In the genomic region with DNA sequence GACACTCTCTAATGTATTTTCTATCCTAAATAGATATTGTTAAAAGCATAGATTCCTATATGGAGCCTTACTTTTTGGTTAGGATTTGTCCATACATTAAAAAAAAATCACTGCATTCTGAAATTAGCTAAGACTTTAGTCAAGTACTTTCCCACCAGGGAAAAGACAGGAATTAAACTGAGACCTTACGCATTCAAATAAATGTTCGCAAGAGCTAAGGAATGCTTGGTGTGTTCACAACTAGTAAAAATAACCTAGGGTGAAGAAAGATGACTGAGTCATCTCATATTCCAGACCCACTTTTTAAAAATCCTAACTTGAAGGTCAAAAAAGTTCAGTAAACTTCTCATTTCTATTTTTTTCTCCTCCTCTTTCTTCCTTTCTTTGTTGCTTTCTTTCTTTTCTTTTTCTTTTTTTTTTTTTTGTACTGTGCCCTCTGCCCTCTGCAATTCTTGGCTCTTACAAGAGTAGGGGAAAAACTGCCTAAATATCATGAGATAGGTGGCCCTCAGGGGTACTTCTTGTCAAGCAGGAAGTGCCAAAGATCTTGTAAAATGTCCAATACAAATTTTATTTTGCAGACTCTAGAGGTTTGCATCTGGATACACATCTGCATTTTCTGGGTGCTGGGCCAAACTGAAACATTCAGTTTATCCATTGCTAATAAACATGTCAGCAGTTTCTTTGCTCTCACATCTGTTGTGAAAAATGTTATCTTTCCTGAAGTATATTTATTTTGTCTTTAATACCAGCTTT, we compare ENCODE assay signal across 14 cellular contexts.
A peak's percentile ranks its signal among the peaks of the same experiment; 100 is the strongest.
DNase-seq lines count a peak whose midpoint lies in the region; ATAC-seq, FAIRE-seq and TF ChIP-seq lines count a peak whose summit lies in the region.
"Had no signal": no experiment of that assay in that cellular context is flagged by ENCODE, and none has a peak within 500 bp of the region (broad histone marks: within the 10 kb centered on the region; RNA-seq: fewer than 3 reads in every experiment).

No MANE protein-coding gene starts in this region.

- no peak overlapping the region for H3K4me2 ChIP-seq in OCI-LY7 (ENCODE audit: low read length)

- H2AFZ ChIP-seq in OCI-LY7 (ENCODE audit: low read length), result no peak overlapping the region

- H4K20me1 ChIP-seq in OCI-LY7 (ENCODE audit: insufficient read depth, low read length), result no peaks in the 10 kb centered on the region

- no peaks in the 10 kb centered on the region for H3K9me2 ChIP-seq in OCI-LY7 (ENCODE audit: insufficient read depth, low read length)

- TF ChIP-seq CTCF in pancreas (IDR thresholded peaks at IDR 0.05) (no peak), OCI-LY7 (conservative IDR thresholded peaks at IDR 0.05; ENCODE audit: low read length) (no peak)

- intact Hi-C loops in pancreas (cut with DNase I) (no loop called here), OCI-LY7 (cut with micrococcal nuclease; ENCODE audit: unreplicated experiment) (no loop called here)

- BruUV-seq in OCI-LY7 (replicated peaks; lab: Mats Ljungman, UMichigan), result no TSS peak

- no peak overlapping the region for H3K4me3 ChIP-seq in pancreas
- H3K4me3 ChIP-seq in OCI-LY7 (ENCODE audit: low read depth, low read length, poor library complexity, severe bottlenecking), result no peak overlapping the region

- H3K4me1 ChIP-seq in pancreas (peaks cover 0 to 3% (median 0%) of the 10 kb centered on the region in 3 donors), OCI-LY7 (ENCODE audit: insufficient read depth, low read length, poor library complexity, severe bottlenecking) (no peaks in the 10 kb centered on the region)

- FAIRE-seq in pancreas (lab: Jason Lieb, UNC), result no peak

- H3K9me3 ChIP-seq in pancreas (no peaks in the 10 kb centered on the region), OCI-LY7 (ENCODE audit: low read length) (no peaks in the 10 kb centered on the region)

- ATAC-seq in pancreas (peak in 3 of 4 donors; percentile 29 to 45 (median 40)), HG03571 (IDR thresholded peaks at IDR 0.05; ENCODE audit: unreplicated experiment) (no peak), GM21576 (IDR thresholded peaks at IDR 0.05; ENCODE audit: unreplicated experiment) (no peak)
- ATAC-seq: effector memory CD8-positive, alpha-beta T cell; natural killer cell had no signal

- no peaks in the 10 kb centered on the region for H3K79me2 ChIP-seq in OCI-LY7 (ENCODE audit: insufficient read depth, low read depth, low read length)

- CTCF ChIA-PET in OCI-LY7 (lab: Charles Lee; ENCODE audit: unreplicated experiment), result no interaction called here

- DNase-seq in AG08395 (ENCODE audit: low spot score), result peak; percentile 72
- DNase-seq in RPMI8226, result peak; percentile 89
- DNase-seq in fibroblast of peridontal ligament (ENCODE audit: extremely low read depth), result peak; percentile 95
- no peak for DNase-seq in pancreas
- no peak for DNase-seq in DMS 273 treated with DMSO at 0.1 percent for 48 hours (lab: John Stamatoyannopoulos, UW)
- DNase-seq in OCI-LY7 (ENCODE audit: low spot score), result no peak
- DNase-seq: ACHN; activated naive CD8-positive, alpha-beta T cell treated with anti-CD3 and anti-CD28 coated beads, Interleukin-2, amount 10 ng/mL, durations not matched to agents 7 days and 5 days; effector memory CD8-positive, alpha-beta T cell; H9; natural killer cell; stimulated activated naive CD4-positive, alpha-beta T cell had no signal

- H3K27ac ChIP-seq in pancreas (no peak overlapping the region), OCI-LY7 (ENCODE audit: low read depth, low read length, poor library complexity, severe bottlenecking) (no peak overlapping the region)

- WGBS in pancreas, 2 donors, result 87% methylated on average over 2 of the region's 2 CpGs

- H3K27me3 ChIP-seq in pancreas, result no peaks in the 10 kb centered on the region

- POLR2A ChIA-PET in OCI-LY7 (lab: Charles Lee), result no interaction called here

- no peaks in the 10 kb centered on the region for H3K36me3 ChIP-seq in pancreas
- H3K36me3 ChIP-seq in OCI-LY7 (ENCODE audit: insufficient read depth, low read length), result no peaks in the 10 kb centered on the region

Comparison
In these comparisons a context has a peak if more than half of its experiments do, and no peak if none do; other contexts are left out.
1. DNase-seq: peak in AG08395 (single experiment), RPMI8226 (single experiment) and fibroblast of peridontal ligament (single experiment); none in pancreas (0 of 6), DMS 273 treated with DMSO at 0.1 percent for 48 hours (single experiment) and OCI-LY7 (single experiment).
2. ATAC-seq: peak in pancreas (3 of 4); none in HG03571 (single experiment) and GM21576 (single experiment).